Comparison of ENCODE assay signal across 23 cellular contexts in the genomic region with DNA sequence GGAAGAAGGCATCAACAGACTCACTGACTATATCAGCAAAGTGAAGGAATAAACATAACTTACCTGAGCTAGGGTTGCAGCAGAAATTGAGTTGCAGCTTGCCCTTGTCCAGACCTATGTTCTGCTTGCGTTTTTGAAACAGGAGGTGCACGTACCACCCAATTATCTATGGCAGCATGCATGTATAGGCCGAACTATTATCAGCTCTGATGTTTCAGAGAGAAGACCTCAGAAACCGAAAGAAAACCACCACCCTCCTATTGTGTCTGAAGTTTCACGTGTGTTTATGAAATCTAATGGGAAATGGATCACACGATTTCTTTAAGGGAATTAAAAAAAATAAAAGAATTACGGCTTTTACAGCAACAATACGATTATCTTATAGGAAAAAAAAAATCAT. TPM values are rescaled to one million over a fixed set of nuclear protein-coding genes. Genes with fewer than 3 reads are reported as not detected.
A peak's percentile ranks its signal among the peaks of the same experiment; 100 is the strongest.
DNase-seq lines count a peak whose midpoint lies in the region; ATAC-seq and TF ChIP-seq lines count a peak whose summit lies in the region.
"Had no signal": no experiment of that assay in that cellular context is flagged by ENCODE, and none has a peak within 500 bp of the region (broad histone marks: within the 10 kb centered on the region; RNA-seq: fewer than 3 reads in every experiment).

No MANE protein-coding gene starts in this region.

- H3K27ac Mint-ChIP-seq in dendritic cell treated with granulocyte-macrophage colony-stimulating factor and Interleukin-4, amounts not matched to agents 40 ng/mL and 50 ng/mL, for 4 days: peak overlapping the region; percentile 62
- H3K27ac Mint-ChIP-seq: stimulated activated naive B cell treated with anti-CD40 and anti-IgM and Interleukin-4, amounts not matched to agents 10 μg/mL and 1 μg/mL and 100 μg/mL, for 72 hours had no signal

- no peaks in the 10 kb centered on the region for H4K20me1 ChIP-seq in MM.1S (ENCODE audit: insufficient read depth, low read length)

- H3K36me3 Mint-ChIP-seq in dendritic cell treated with granulocyte-macrophage colony-stimulating factor and Interleukin-4, amounts not matched to agents 40 ng/mL and 50 ng/mL, for 4 days (ENCODE audit: low read depth): peaks cover 72% of the 10 kb centered on the region

- H3K4me3 ChIP-seq in cardiac muscle cell (no peak overlapping the region), right atrium auricular region (no peak overlapping the region), MM.1S (ENCODE audit: low read length) (peak overlapping the region; percentile 30), skeletal muscle satellite cell (ENCODE audit: low read length) (no peak overlapping the region)
- H3K4me3 ChIP-seq: SK-N-MC, thyroid gland had no signal

- peaks cover 34% of the 10 kb centered on the region for H3F3A ChIP-seq in MM.1S (ENCODE audit: insufficient read depth, low read length)

- H3K36me3 ChIP-seq in cardiac muscle cell (peaks cover 33% of the 10 kb centered on the region), right atrium auricular region (peaks cover 57% of the 10 kb centered on the region), MM.1S (replicated peaks; ENCODE audit: insufficient read depth, low read length) (0 out of 2 replicates have a peak, but pooled peaks cover 19% of the 10 kb centered on the region), skeletal muscle satellite cell (ENCODE audit: insufficient read depth, low read length) (peaks cover 52% of the 10 kb centered on the region)

- H3K9me2 ChIP-seq in MM.1S (replicated peaks; ENCODE audit: insufficient read depth, low read length): no peaks in the 10 kb centered on the region

- no peak overlapping the region for H3K4me3 Mint-ChIP-seq in dendritic cell treated with granulocyte-macrophage colony-stimulating factor and Interleukin-4, amounts not matched to agents 40 ng/mL and 50 ng/mL, for 4 days
- H3K4me3 Mint-ChIP-seq: stimulated activated naive B cell treated with anti-CD40 and anti-IgM and Interleukin-4, amounts not matched to agents 10 μg/mL and 1 μg/mL and 100 μg/mL, for 72 hours had no signal

- intact Hi-C loops in dendritic cell treated with granulocyte-macrophage colony-stimulating factor and Interleukin-4, amounts not matched to agents 40 ng/mL and 50 ng/mL, for 4 days (cut with micrococcal nuclease): no loop called here

- no peak for ATAC-seq in GM18519 (IDR thresholded peaks at IDR 0.05; ENCODE audit: low FRiP score, unreplicated experiment)
- ATAC-seq: activated naive CD4-positive, alpha-beta T cell treated with anti-CD3 and anti-CD28 coated beads, Interleukin-2, amount 50 U/mL, for 72 hours; activated T-cell treated with anti-CD3 and anti-CD28 coated beads, Interleukin-2, amount 50 U/mL, for 72 hours; left colon; stimulated activated naive B cell treated with anti-CD40 and anti-IgM and Interleukin-4, amounts not matched to agents 10 μg/mL and 1 μg/mL and 100 μg/mL, for 72 hours had no signal

- peaks cover 59% of the 10 kb centered on the region for H3K79me2 ChIP-seq in MM.1S (ENCODE audit: low read length)

- H3K27me3 ChIP-seq in cardiac muscle cell (no peaks in the 10 kb centered on the region), right atrium auricular region (no peaks in the 10 kb centered on the region), MM.1S (replicated peaks; ENCODE audit: insufficient read depth, low read length) (no peaks in the 10 kb centered on the region), skeletal muscle satellite cell (ENCODE audit: control insufficient read depth, insufficient read depth, low read length) (no peaks in the 10 kb centered on the region)
- H3K27me3 ChIP-seq: thyroid gland had no signal

- no peak overlapping the region for H2AFZ ChIP-seq in MM.1S (ENCODE audit: low read length)

- H3K9ac ChIP-seq in MM.1S (ENCODE audit: low read length) (peak overlapping the region; percentile 53), skeletal muscle satellite cell (ENCODE audit: low read depth, low read length) (peak overlapping the region; percentile 36)

- TF ChIP-seq CTCF in cardiac muscle cell (IDR thresholded peaks at IDR 0.05; ENCODE audit: low read depth, low read length) (no peak), right atrium auricular region (IDR thresholded peaks at IDR 0.05) (no peak), MM.1S (IDR thresholded peaks at IDR 0.05; ENCODE audit: low read length) (no peak)

- no peak for DNase-seq in cardiac muscle cell (ENCODE audit: low read depth in 1 of 2, low spot score in 1 of 2)
- DNase-seq in right atrium auricular region (ENCODE audit: low spot score): no peak
- peak; percentile 85 for DNase-seq in MM.1S
- no peak for DNase-seq in NCI-H2171 (lab: John Stamatoyannopoulos, UW)
- no peak for DNase-seq in DMS114 treated with DMSO at 0.1 percent for 48 hours (lab: John Stamatoyannopoulos, UW; ENCODE audit: unreplicated experiment)
- DNase-seq: ACHN; activated T-cell treated with anti-CD3 and anti-CD28 coated beads, Interleukin-2, amount 50 U/mL, for 72 hours; DMS79 treated with DMSO at 0.1 percent for 48 hours; KBM-7; left colon; midbrain; MV-4-11; NCI-H1694 treated with DMSO at 0.1 percent for 48 hours; NCI-H82; stimulated activated naive B cell treated with anti-CD40 and anti-IgM and Interleukin-4, amounts not matched to agents 10 μg/mL and 1 μg/mL and 100 μg/mL, for 72 hours; thyroid gland had no signal

- H3K9me3 Mint-ChIP-seq in dendritic cell treated with granulocyte-macrophage colony-stimulating factor and Interleukin-4, amounts not matched to agents 40 ng/mL and 50 ng/mL, for 4 days: no peaks in the 10 kb centered on the region
- H3K9me3 Mint-ChIP-seq: activated T-cell treated with anti-CD3 and anti-CD28 coated beads, Interleukin-2, amount 50 U/mL, for 72 hours; stimulated activated naive B cell treated with anti-CD40 and anti-IgM and Interleukin-4, amounts not matched to agents 10 μg/mL and 1 μg/mL and 100 μg/mL, for 72 hours had no signal

- peaks cover 39% of the 10 kb centered on the region for H3K4me1 Mint-ChIP-seq in dendritic cell treated with granulocyte-macrophage colony-stimulating factor and Interleukin-4, amounts not matched to agents 40 ng/mL and 50 ng/mL, for 4 days (ENCODE audit: low read depth)

- H3K4me2 ChIP-seq in MM.1S (ENCODE audit: low read depth, low read length) (peak overlapping the region; percentile 79), skeletal muscle satellite cell (ENCODE audit: low read length) (peak overlapping the region; percentile 15)

- H3K4me1 ChIP-seq in cardiac muscle cell (ENCODE audit: low read depth): peaks cover 9% of the 10 kb centered on the region
- peaks cover 0 to 48% of the 10 kb centered on the region in 2 donors for H3K4me1 ChIP-seq in right atrium auricular region
- peaks cover 40% of the 10 kb centered on the region for H3K4me1 ChIP-seq in MM.1S (ENCODE audit: low read length)
- H3K4me1 ChIP-seq in skeletal muscle satellite cell (ENCODE audit: control insufficient read depth, insufficient read depth, low read length): peaks cover 24% of the 10 kb centered on the region
- H3K4me1 ChIP-seq: thyroid gland had no signal

- H3K27ac ChIP-seq in cardiac muscle cell: peak overlapping the region; percentile 19
- H3K27ac ChIP-seq in right atrium auricular region: peak overlapping the region in 1 of 2 donors; percentile 17
- H3K27ac ChIP-seq in MM.1S (ENCODE audit: low read length): peak overlapping the region; percentile 88
- H3K27ac ChIP-seq: thyroid gland had no signal

- no peaks in the 10 kb centered on the region for H3K27me3 Mint-ChIP-seq in dendritic cell treated with granulocyte-macrophage colony-stimulating factor and Interleukin-4, amounts not matched to agents 40 ng/mL and 50 ng/mL, for 4 days
- H3K27me3 Mint-ChIP-seq: stimulated activated naive B cell treated with anti-CD40 and anti-IgM and Interleukin-4, amounts not matched to agents 10 μg/mL and 1 μg/mL and 100 μg/mL, for 72 hours had no signal

- H3K9me3 ChIP-seq in cardiac muscle cell (ENCODE audit: low read depth) (no peaks in the 10 kb centered on the region), right atrium auricular region (no peaks in the 10 kb centered on the region), MM.1S (replicated peaks; ENCODE audit: insufficient read depth, low read length) (no peaks in the 10 kb centered on the region), skeletal muscle satellite cell (replicated peaks; ENCODE audit: low read length) (no peaks in the 10 kb centered on the region)
- H3K9me3 ChIP-seq: thyroid gland had no signal

RNA-seq across cellular contexts. Expression of a gene that starts 17.8 kb away (rescaled TPM):
- total RNA-seq in cardiac muscle cell (0.11 and 0.18 TPM in 2 replicates), right atrium auricular region (100 to 1,000 TPM in 1 of 2 donors, 10 to 100 TPM in 1; 33.1 to 110 TPM)
- polyA plus RNA-seq in cardiac muscle cell: 0.22 and 0.61 TPM in 2 replicates
- 0.25 and 0.66 TPM in 2 replicates for total RNA-seq in skeletal muscle satellite cell (2012; rRNA removed)
- total RNA-seq: activated naive CD4-positive, alpha-beta T cell treated with anti-CD3 and anti-CD28 coated beads, Interleukin-2, amount 50 U/mL, for 72 hours; activated T-cell treated with anti-CD3 and anti-CD28 coated beads, Interleukin-2, amount 50 U/mL, for 72 hours; chondrocyte; H1 had no signal
- polyA plus RNA-seq: H1 had no signal

RNA-seq across cellular contexts. Expression of a gene that starts 19.8 kb away (rescaled TPM):
- total RNA-seq in cardiac muscle cell (83.2 and 174 TPM in 2 replicates), right atrium auricular region (100 to 1,000 TPM; 172 to 199 TPM)
- 235 and 247 TPM in 2 replicates for polyA plus RNA-seq in cardiac muscle cell
- 69.2 and 73.0 TPM in 2 replicates for total RNA-seq in skeletal muscle satellite cell (2012; rRNA removed)

RNA-seq across cellular contexts. Expression of a gene that starts 24.4 kb away (rescaled TPM):
- total RNA-seq in cardiac muscle cell (73.7 and 97.0 TPM in 2 replicates), right atrium auricular region (10 to 100 TPM; 39.9 to 63.5 TPM)
- polyA plus RNA-seq in cardiac muscle cell: 116 and 118 TPM in 2 replicates
- total RNA-seq in skeletal muscle satellite cell (2012; rRNA removed): 44.1 and 56.8 TPM in 2 replicates

RNA-seq across cellular contexts. Expression of a gene that starts 52.5 kb away (rescaled TPM):
- total RNA-seq in cardiac muscle cell: 16.1 and 21.6 TPM in 2 replicates
- 18.4 and 24.1 TPM in 2 replicates for polyA plus RNA-seq in cardiac muscle cell
- 10 to 100 TPM; 15.6 to 21.3 TPM for total RNA-seq in right atrium auricular region
- total RNA-seq in skeletal muscle satellite cell (2012; rRNA removed): 28.8 and 32.2 TPM in 2 replicates

Comparison
In these comparisons a context has a peak if more than half of its experiments do, and no peak if none do; other contexts are left out.
1. RNA of a gene that starts 17.8 kb away (total RNA-seq): 33.1 to 110 TPM in right atrium auricular region; 0.11 to 0.18 TPM in cardiac muscle cell; every median in the first group is over 10 times any median in the second.